In genomic region chr11:116421529-116422185, GRCh38 we compare ENCODE assay signal across 17 cellular contexts.
DNase-seq lines count a peak whose midpoint lies in the region; ATAC-seq, FAIRE-seq and TF ChIP-seq lines count a peak whose summit lies in the region.
"Had no signal": no experiment of that assay in that cellular context is flagged by ENCODE, and none has a peak within 500 bp of the region (broad histone marks: within the 10 kb centered on the region; RNA-seq: fewer than 3 reads in every experiment).

No MANE protein-coding gene starts in this region.

- H3K27me3 ChIP-seq in mesendoderm (ENCODE audit: insufficient read depth, low read length, poor library complexity) (no peaks in the 10 kb centered on the region), brain microvascular endothelial cell (replicated peaks) (no peaks in the 10 kb centered on the region)

- H3K23ac ChIP-seq in mesendoderm (ENCODE audit: low read length) = peak overlapping the region; percentile 57

- FAIRE-seq in D721Med (lab: Jason Lieb, UNC) = peak; percentile 68
- FAIRE-seq: astrocyte had no signal

- TF ChIP-seq CTCF in D721Med (IDR thresholded peaks at IDR 0.05; ENCODE audit: insufficient read depth, missing control alignments) = no peak
- no peak for TF ChIP-seq CTCF in brain microvascular endothelial cell (IDR thresholded peaks at IDR 0.05; ENCODE audit: low read depth, low read length, missing control alignments)

- peaks cover 10% of the 10 kb centered on the region for H3K4me1 ChIP-seq in mesendoderm (ENCODE audit: control insufficient read depth, low read depth, low read length)

- no peak overlapping the region for H3K4me2 ChIP-seq in mesendoderm (ENCODE audit: low read length)

- H3K79me2 ChIP-seq in mesendoderm (ENCODE audit: control insufficient read depth, insufficient read depth, low read length) = no peaks in the 10 kb centered on the region

- no peak overlapping the region for H2BK5ac ChIP-seq in mesendoderm (ENCODE audit: low read length)

- no peak overlapping the region for H2AK5ac ChIP-seq in mesendoderm (ENCODE audit: low read length)

- H4K8ac ChIP-seq in mesendoderm (ENCODE audit: low read depth, low read length) = no peak overlapping the region

- no peaks in the 10 kb centered on the region for H3K79me1 ChIP-seq in mesendoderm (ENCODE audit: low read length)

- H3K36me3 ChIP-seq in mesendoderm (ENCODE audit: control insufficient read depth, insufficient read depth, low read length) (no peaks in the 10 kb centered on the region), brain microvascular endothelial cell (replicated peaks) (no peaks in the 10 kb centered on the region)

- H3K27ac ChIP-seq in mesendoderm (ENCODE audit: low read depth, low read length) (no peak overlapping the region), brain microvascular endothelial cell (no peak overlapping the region)

- no peak overlapping the region for H2BK15ac ChIP-seq in mesendoderm (replicated peaks; ENCODE audit: low read depth)

- no peak overlapping the region for H3K18ac ChIP-seq in mesendoderm (ENCODE audit: low read length)

- peak overlapping the region; percentile 0 for H3K56ac ChIP-seq in mesendoderm (ENCODE audit: low read length)

- in situ Hi-C loops in brain microvascular endothelial cell (cut with HindIII; ENCODE audit: low pct_ligation_motif_present, low sequenced_read_pairs) = no loop called here

- no peak overlapping the region for H3K4ac ChIP-seq in mesendoderm (ENCODE audit: low read depth, low read length)

- ATAC-seq in GM19351 (IDR thresholded peaks at IDR 0.05; ENCODE audit: unreplicated experiment) = peak; percentile 54
- no peak for ATAC-seq in SK-N-SH treated with all-trans-retinoic acid at 6 μM for 48 hours
- ATAC-seq: activated CD8-positive, alpha-beta T cell treated with anti-CD3 and anti-CD28 coated beads for 36 hours; sciatic nerve; stimulated activated naive CD8-positive, alpha-beta T cell treated with anti-CD3 and anti-CD28 coated beads, Interleukin-15, amount 100 ng/mL, for 72 hours had no signal

- H3K9ac ChIP-seq in mesendoderm (ENCODE audit: low read length) = no peak overlapping the region

- no peak overlapping the region for H2BK120ac ChIP-seq in mesendoderm (ENCODE audit: low read depth, low read length)

- no peak overlapping the region for H4K5ac ChIP-seq in mesendoderm (ENCODE audit: low read length)

- no CpG with 5 or more reads among the region's 16 CpGs for WGBS in mesendoderm (ENCODE audit: extremely low coverage, insufficient coverage, low lambda C conversion rate)

- DNase-seq in D721Med (ENCODE audit: insufficient read length, low spot score) (no peak), NCI-H82 (lab: John Stamatoyannopoulos, UW) (peak; percentile 93), mesendoderm (peak; percentile 39), brain microvascular endothelial cell (no peak), NCI-H446 (lab: John Stamatoyannopoulos, UW) (no peak)
- DNase-seq: activated CD8-positive, alpha-beta T cell treated with anti-CD3 and anti-CD28 coated beads for 36 hours; activated T-cell treated with anti-CD3 and anti-CD28 coated beads, Interleukin-2, amount 50 U/mL, for 48 hours; Caco-2; GDM1; NCI-H187 treated with DMSO at 0.1 percent for 48 hours; Right ventricle myocardium superior; stimulated activated naive CD8-positive, alpha-beta T cell treated with anti-CD3 and anti-CD28 coated beads, Interleukin-15, amount 100 ng/mL, for 72 hours; T-helper 1 cell had no signal

- no peak overlapping the region for H3K4me3 ChIP-seq in mesendoderm (ENCODE audit: low read length)
- no peak overlapping the region for H3K4me3 ChIP-seq in brain microvascular endothelial cell (ENCODE audit: low read depth, low read length)

TF ChIP-seq in SK-N-SH treated with all-trans-retinoic acid at 6 μM for 48 hours, 23 proteins besides CTCF, POLR2A, EP300 and RAD21:
- TF ChIP-seq OSR1 (CRISPR knock-in tag; IDR thresholded peaks at IDR 0.05) (no peak), POU6F1 (CRISPR knock-in tag; IDR thresholded peaks at IDR 0.05; ENCODE audit: borderline replicate concordance, low read depth) (no peak), ESRRG (CRISPR knock-in tag; IDR thresholded peaks at IDR 0.05) (no peak), ZNF70 (CRISPR knock-in tag; IDR thresholded peaks at IDR 0.05) (no peak), ZFP3 (CRISPR knock-in tag; IDR thresholded peaks at IDR 0.05) (no peak), RARB (CRISPR knock-in tag; IDR thresholded peaks at IDR 0.05) (no peak), ARNTL (CRISPR knock-in tag; IDR thresholded peaks at IDR 0.05; ENCODE audit: borderline replicate concordance, low read depth) (no peak), PPARA (CRISPR knock-in tag; IDR thresholded peaks at IDR 0.05; ENCODE audit: borderline replicate concordance) (no peak)

Comparison
In these comparisons a context has a peak if more than half of its experiments do, and no peak if none do; other contexts are left out.
1. DNase-seq: peak in NCI-H82 (single experiment) and mesendoderm (single experiment); none in D721Med (single experiment), brain microvascular endothelial cell (single experiment) and NCI-H446 (0 of 2).